Comparison of ENCODE assay signal across 14 cellular contexts in genomic region chr2:218856896-218857243, GRCh38. TPM values are rescaled to one million over a fixed set of nuclear protein-coding genes. Genes with fewer than 3 reads are reported as not detected.
DNase-seq lines count a peak whose midpoint lies in the region; ATAC-seq and TF ChIP-seq lines count a peak whose summit lies in the region.
"Had no signal": no experiment of that assay in that cellular context is flagged by ENCODE, and none has a peak within 500 bp of the region (broad histone marks: within the 10 kb centered on the region; RNA-seq: fewer than 3 reads in every experiment).

No MANE protein-coding gene starts in this region.

- H3K27ac Mint-ChIP-seq in Caco-2 (ENCODE audit: unreplicated experiment) (no peak overlapping the region), nephron (peak overlapping the region in 1 of 3 experiments; percentile 50), WTC11 (no peak overlapping the region)
- H3K27ac Mint-ChIP-seq: CD8-positive, alpha-beta memory T cell had no signal

- peaks cover 6% of the 10 kb centered on the region for H3K27me3 ChIP-seq in Caco-2 (replicated peaks; ENCODE audit: control insufficient read depth, insufficient read depth, low read length)
- H3K27me3 ChIP-seq in suprapubic skin, result peaks cover 71% of the 10 kb centered on the region

- peaks cover 11% of the 10 kb centered on the region for H3K36me3 Mint-ChIP-seq in Caco-2 (ENCODE audit: insufficient read depth, unreplicated experiment)
- H3K36me3 Mint-ChIP-seq in nephron (ENCODE audit: low read depth), result no peaks in the 10 kb centered on the region
- H3K36me3 Mint-ChIP-seq in WTC11, result no peaks in the 10 kb centered on the region
- H3K36me3 Mint-ChIP-seq: CD8-positive, alpha-beta memory T cell had no signal

- H3K9me3 ChIP-seq in Caco-2 (no peaks in the 10 kb centered on the region), suprapubic skin (no peaks in the 10 kb centered on the region)
- H3K9me3 ChIP-seq: BLaER1, HAP-1 had no signal

- TF ChIP-seq CTCF in Caco-2 (IDR thresholded peaks at IDR 0.05; ENCODE audit: insufficient read depth in 1 of 2, low read depth in 1 of 2, low read length in 1 of 2, severe bottlenecking in 1 of 2, unreplicated experiment in 1 of 2) (no peak), RWPE1 (conservative IDR thresholded peaks at IDR 0.05; ENCODE audit: low read depth) (no peak), nephron (IDR thresholded peaks at IDR 0.05; ENCODE audit: unreplicated experiment in 3 of 3) (no peak), suprapubic skin (IDR thresholded peaks at IDR 0.05) (no peak), WTC11 (IDR thresholded peaks at IDR 0.05) (no peak)

- H3K27me3 Mint-ChIP-seq in Caco-2 (ENCODE audit: insufficient read depth, unreplicated experiment), result peaks cover 10% of the 10 kb centered on the region
- peaks cover 90% of the 10 kb centered on the region for H3K27me3 Mint-ChIP-seq in nephron (ENCODE audit: low read depth)
- H3K27me3 Mint-ChIP-seq in WTC11 (ENCODE audit: low read depth), result peaks cover 91% of the 10 kb centered on the region

- no peak for TF ChIP-seq POLR2A in suprapubic skin (IDR thresholded peaks at IDR 0.05)

- 92% methylated on average over 1 of the region's 1 CpG for WGBS in suprapubic skin

- H3K4me1 Mint-ChIP-seq in Caco-2 (ENCODE audit: low read depth, unreplicated experiment), result peaks cover 55% of the 10 kb centered on the region
- H3K4me1 Mint-ChIP-seq in nephron, result peaks cover 49% of the 10 kb centered on the region
- H3K4me1 Mint-ChIP-seq in WTC11, result peaks cover 62% of the 10 kb centered on the region

- CTCF ChIA-PET in Caco-2 (lab: Charles Lee) (interaction anchor here (1.0 kb wide), 1 partner anchor 22 kb away, joined by 3 read pairs; no protein-coding TSS in a partner anchor), RWPE1 (lab: Yijun Ruan, JAX) (interaction anchor here (1.0 to 2.6 kb wide), 3 partner anchors 10 to 41 kb away, joined by 3 to 9 read pairs (median 3); no protein-coding TSS in a partner anchor), WTC11 (lab: Charles Lee) (interaction anchor here (0.7 to 1.1 kb wide), 2 partner anchors 19 to 41 kb away, joined by 4 to 6 read pairs; no protein-coding TSS in a partner anchor)

- POLR2A ChIA-PET in Caco-2 (lab: Charles Lee) (no interaction called here), RWPE1 (lab: Yijun Ruan, JAX; ENCODE audit: low non-redundant PET) (no interaction called here), WTC11 (lab: Charles Lee) (interaction anchor here (1.0 kb wide), 1 partner anchor 13 kb away, joined by 3 read pairs; no protein-coding TSS in a partner anchor)

- H3K27ac ChIP-seq in RWPE1 (0 out of 2 replicates have a peak overlapping the region, but pooled peaks have one; percentile 20), suprapubic skin (no peak overlapping the region)
- H3K27ac ChIP-seq: BLaER1, GM23248 had no signal

- H3K4me3 ChIP-seq in Caco-2 (ENCODE audit: low read depth, low read length), result no peak overlapping the region
- H3K4me3 ChIP-seq in suprapubic skin, result no peak overlapping the region
- H3K4me3 ChIP-seq: BLaER1, GM23248, HAP-1 had no signal

- H3K4me1 ChIP-seq in Caco-2 (peaks cover 48% of the 10 kb centered on the region), suprapubic skin (peaks cover 41% of the 10 kb centered on the region)

- H3K9me3 Mint-ChIP-seq in Caco-2 (ENCODE audit: unreplicated experiment), result no peaks in the 10 kb centered on the region
- H3K9me3 Mint-ChIP-seq in nephron, result no peaks in the 10 kb centered on the region
- H3K9me3 Mint-ChIP-seq in WTC11, result no peaks in the 10 kb centered on the region
- H3K9me3 Mint-ChIP-seq: CD8-positive, alpha-beta memory T cell had no signal

- intact Hi-C loops in Caco-2 (cut with micrococcal nuclease; ENCODE audit: unreplicated experiment), result no loop called here

- TF ChIP-seq EP300 in suprapubic skin (IDR thresholded peaks at IDR 0.05), result no peak

- H3K36me3 ChIP-seq in Caco-2 (ENCODE audit: control insufficient read depth, insufficient read depth, low read length) (no peaks in the 10 kb centered on the region), suprapubic skin (no peaks in the 10 kb centered on the region)
- H3K36me3 ChIP-seq: BLaER1, HAP-1 had no signal

- DNase-seq in Caco-2 (no peak), RWPE1 (ENCODE audit: low spot score) (no peak), suprapubic skin (ENCODE audit: low spot score in 2 of 2) (peak; percentile 27 to 31), middle frontal gyrus (ENCODE audit: extremely low spot score, low spot score) (no peak), WTC11 (ENCODE audit: low spot score) (no peak)
- no peak for DNase-seq in activated naive CD4-positive, alpha-beta T cell (lab: John Stamatoyannopoulos, UW)
- DNase-seq: CD8-positive, alpha-beta memory T cell; DMS53; GM23248 had no signal

- no TSS peak for BruUV-seq in Caco-2 (replicated peaks; lab: Mats Ljungman, UMichigan)

- no peak for ATAC-seq in WTC11
- ATAC-seq: HepG2 had no signal

- H3K4me3 Mint-ChIP-seq in Caco-2 (ENCODE audit: unreplicated experiment), result peak overlapping the region; percentile 48
- peak overlapping the region; percentile 29 to 63 (median 48) for H3K4me3 Mint-ChIP-seq in nephron
- H3K4me3 Mint-ChIP-seq in WTC11, result no peak overlapping the region

TF ChIP-seq in WTC11, 78 proteins besides CTCF, POLR2A, EP300 and RAD21 (continues in another document):
- TF ChIP-seq ZNF416 (CRISPR knock-in tag; IDR thresholded peaks at IDR 0.05) (no peak), ZNF425 (CRISPR knock-in tag; conservative IDR thresholded peaks at IDR 0.05) (no peak), SP1 (CRISPR knock-in tag; conservative IDR thresholded peaks at IDR 0.05) (no peak), NR3C1 (CRISPR knock-in tag; conservative IDR thresholded peaks at IDR 0.05; ENCODE audit: low read depth) (no peak), NFATC4 (CRISPR knock-in tag; IDR thresholded peaks at IDR 0.05) (no peak), TEAD1 (CRISPR knock-in tag; IDR thresholded peaks at IDR 0.05) (no peak), SMAD3 (CRISPR knock-in tag; IDR thresholded peaks at IDR 0.05; ENCODE audit: borderline replicate concordance) (no peak), ESRRA (CRISPR knock-in tag; IDR thresholded peaks at IDR 0.05; ENCODE audit: borderline replicate concordance) (no peak), NR2C2 (CRISPR knock-in tag; IDR thresholded peaks at IDR 0.05) (no peak), TP53 (CRISPR knock-in tag; IDR thresholded peaks at IDR 0.05) (no peak)
- TF ChIP-seq, protein P1, sequence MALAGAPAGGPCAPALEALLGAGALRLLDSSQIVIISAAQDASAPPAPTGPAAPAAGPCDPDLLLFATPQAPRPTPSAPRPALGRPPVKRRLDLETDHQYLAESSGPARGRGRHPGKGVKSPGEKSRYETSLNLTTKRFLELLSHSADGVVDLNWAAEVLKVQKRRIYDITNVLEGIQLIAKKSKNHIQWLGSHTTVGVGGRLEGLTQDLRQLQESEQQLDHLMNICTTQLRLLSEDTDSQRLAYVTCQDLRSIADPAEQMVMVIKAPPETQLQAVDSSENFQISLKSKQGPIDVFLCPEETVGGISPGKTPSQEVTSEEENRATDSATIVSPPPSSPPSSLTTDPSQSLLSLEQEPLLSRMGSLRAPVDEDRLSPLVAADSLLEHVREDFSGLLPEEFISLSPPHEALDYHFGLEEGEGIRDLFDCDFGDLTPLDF (CRISPR knock-in tag; IDR thresholded peaks at IDR 0.05), result no peak
- TF ChIP-seq, protein P2, sequence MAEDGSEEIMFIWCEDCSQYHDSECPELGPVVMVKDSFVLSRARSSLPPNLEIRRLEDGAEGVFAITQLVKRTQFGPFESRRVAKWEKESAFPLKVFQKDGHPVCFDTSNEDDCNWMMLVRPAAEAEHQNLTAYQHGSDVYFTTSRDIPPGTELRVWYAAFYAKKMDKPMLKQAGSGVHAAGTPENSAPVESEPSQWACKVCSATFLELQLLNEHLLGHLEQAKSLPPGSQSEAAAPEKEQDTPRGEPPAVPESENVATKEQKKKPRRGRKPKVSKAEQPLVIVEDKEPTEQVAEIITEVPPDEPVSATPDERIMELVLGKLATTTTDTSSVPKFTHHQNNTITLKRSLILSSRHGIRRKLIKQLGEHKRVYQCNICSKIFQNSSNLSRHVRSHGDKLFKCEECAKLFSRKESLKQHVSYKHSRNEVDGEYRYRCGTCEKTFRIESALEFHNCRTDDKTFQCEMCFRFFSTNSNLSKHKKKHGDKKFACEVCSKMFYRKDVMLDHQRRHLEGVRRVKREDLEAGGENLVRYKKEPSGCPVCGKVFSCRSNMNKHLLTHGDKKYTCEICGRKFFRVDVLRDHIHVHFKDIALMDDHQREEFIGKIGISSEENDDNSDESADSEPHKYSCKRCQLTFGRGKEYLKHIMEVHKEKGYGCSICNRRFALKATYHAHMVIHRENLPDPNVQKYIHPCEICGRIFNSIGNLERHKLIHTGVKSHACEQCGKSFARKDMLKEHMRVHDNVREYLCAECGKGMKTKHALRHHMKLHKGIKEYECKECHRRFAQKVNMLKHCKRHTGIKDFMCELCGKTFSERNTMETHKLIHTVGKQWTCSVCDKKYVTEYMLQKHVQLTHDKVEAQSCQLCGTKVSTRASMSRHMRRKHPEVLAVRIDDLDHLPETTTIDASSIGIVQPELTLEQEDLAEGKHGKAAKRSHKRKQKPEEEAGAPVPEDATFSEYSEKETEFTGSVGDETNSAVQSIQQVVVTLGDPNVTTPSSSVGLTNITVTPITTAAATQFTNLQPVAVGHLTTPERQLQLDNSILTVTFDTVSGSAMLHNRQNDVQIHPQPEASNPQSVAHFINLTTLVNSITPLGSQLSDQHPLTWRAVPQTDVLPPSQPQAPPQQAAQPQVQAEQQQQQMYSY (CRISPR knock-in tag; IDR thresholded peaks at IDR 0.05), result no peak

RNA-seq across cellular contexts. Expression of gene WNT6, which starts 2.7 kb away (rescaled TPM):
- total RNA-seq in Caco-2 (2022) (18.3 and 20.3 TPM in 2 replicates), suprapubic skin (1 to 10 TPM; 1.4 to 3.7 (median 2.3) TPM), WTC11 (2021) (not detected in 3 replicates)
- total RNA-seq: A673, GM23248 had no signal

RNA-seq across cellular contexts. Expression of gene WNT10A, which starts 23.8 kb away (rescaled TPM):
- total RNA-seq in Caco-2 (2022) (0.81 and 1.2 TPM in 2 replicates), suprapubic skin (10 to 100 TPM; 14.3 to 20.7 (median 16.3) TPM), WTC11 (2021) (not detected in 3 replicates)
- total RNA-seq: GM23248, HepG2 had no signal

RNA-seq across cellular contexts. Expression of gene PRKAG3, which starts 25.3 kb away (rescaled TPM):
- not detected in 2 replicates for total RNA-seq in Caco-2 (2022)
- total RNA-seq in suprapubic skin, result under 1 TPM in 1 of 4 donors, not detected in 3; 0.26 TPM
- total RNA-seq in WTC11 (2021), result not detected in 3 replicates
- total RNA-seq: A673; CD8-positive, alpha-beta memory T cell; GM23248; HepG2 had no signal

Comparison
In these comparisons a context has a peak if more than half of its experiments do, and no peak if none do; other contexts are left out.
1. DNase-seq: peak in suprapubic skin (2 of 2); none in Caco-2 (0 of 2), RWPE1 (single experiment), middle frontal gyrus (single experiment), activated naive CD4-positive, alpha-beta T cell (0 of 4) and WTC11 (single experiment).